Comparison of ENCODE assay signal across 8 cellular contexts in the genomic region with DNA sequence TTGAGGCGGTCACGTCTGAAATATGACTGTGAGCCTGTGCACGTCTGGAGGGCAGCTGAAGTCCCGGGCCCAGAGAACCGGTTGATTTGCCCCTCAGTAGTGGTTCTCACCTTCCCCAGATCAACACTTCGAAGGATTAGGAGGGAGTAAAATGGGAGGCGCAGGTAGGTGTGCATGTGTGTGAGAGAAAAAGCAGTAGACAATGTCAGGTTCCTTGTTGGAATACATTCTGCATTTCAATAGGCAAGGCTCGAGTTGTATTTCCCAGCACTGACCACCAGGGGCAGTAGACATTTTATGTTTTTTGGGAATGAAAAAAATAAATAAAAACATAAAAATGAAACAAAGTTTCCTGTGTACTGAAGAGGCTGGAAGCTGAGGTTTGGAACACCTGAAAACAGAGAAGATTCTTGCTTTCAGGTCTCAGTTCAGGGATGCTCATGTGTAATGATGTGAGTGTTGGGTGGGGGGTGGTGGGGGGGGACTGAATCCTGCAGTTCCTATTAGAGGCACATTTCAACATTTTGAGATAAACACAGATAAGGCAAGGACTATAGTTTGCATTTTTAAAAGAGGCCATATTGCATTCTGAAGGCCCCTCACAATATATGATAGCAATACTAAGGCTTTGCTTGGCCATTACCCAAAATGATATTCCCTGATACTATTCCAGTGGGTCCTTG.
A peak's percentile ranks its signal among the peaks of the same experiment; 100 is the strongest.
DNase-seq lines count a peak whose midpoint lies in the region; ATAC-seq and TF ChIP-seq lines count a peak whose summit lies in the region.

No MANE protein-coding gene starts in this region.

- H3K9ac ChIP-seq in mesendoderm (ENCODE audit: low read length), result no peak overlapping the region

- no peak overlapping the region for H3K4me3 Mint-ChIP-seq in natural killer cell
- no peak overlapping the region for H3K4me3 Mint-ChIP-seq in natural killer cell treated with Interleukin-12 subunit alpha and Interleukin-12 subunit beta and Interleukin-15 and Interleukin-18, amount 100 ng/mL, for 72 hours

- no peak overlapping the region for H2BK5ac ChIP-seq in mesendoderm (ENCODE audit: low read length)

- H3K4me1 Mint-ChIP-seq in natural killer cell, result no peaks in the 10 kb centered on the region
- peaks cover 0 to 3% of the 10 kb centered on the region in 2 donors for H3K4me1 Mint-ChIP-seq in natural killer cell treated with Interleukin-12 subunit alpha and Interleukin-12 subunit beta and Interleukin-15 and Interleukin-18, amount 100 ng/mL, for 72 hours (ENCODE audit: low read depth in 2 of 2)

- ATAC-seq in natural killer cell (no peak), GM18873 (IDR thresholded peaks at IDR 0.05; ENCODE audit: low FRiP score, unreplicated experiment) (no peak)
- no peak for ATAC-seq in natural killer cell treated with Interleukin-12 subunit alpha and Interleukin-12 subunit beta and Interleukin-15 and Interleukin-18, amount 100 ng/mL, for 72 hours

- H2BK15ac ChIP-seq in mesendoderm (replicated peaks; ENCODE audit: low read depth), result no peak overlapping the region

- peak; percentile 58 for TF ChIP-seq CTCF in natural killer cell (IDR thresholded peaks at IDR 0.05)

- no peak overlapping the region for H3K18ac ChIP-seq in mesendoderm (ENCODE audit: low read length)

- H3K79me2 ChIP-seq in mesendoderm (ENCODE audit: control insufficient read depth, insufficient read depth, low read length), result no peaks in the 10 kb centered on the region

- no peak overlapping the region for H3K4me2 ChIP-seq in mesendoderm (ENCODE audit: low read length)

- peaks cover 7 to 16% of the 10 kb centered on the region in 2 donors for H3K27me3 Mint-ChIP-seq in natural killer cell (ENCODE audit: low read depth in 2 of 2)
- peaks cover 8 to 9% of the 10 kb centered on the region in 2 donors for H3K27me3 Mint-ChIP-seq in natural killer cell treated with Interleukin-12 subunit alpha and Interleukin-12 subunit beta and Interleukin-15 and Interleukin-18, amount 100 ng/mL, for 72 hours

- no peaks in the 10 kb centered on the region for H3K79me1 ChIP-seq in mesendoderm (ENCODE audit: low read length)

- no peaks in the 10 kb centered on the region for H3K9me3 Mint-ChIP-seq in natural killer cell
- H3K9me3 Mint-ChIP-seq in natural killer cell treated with Interleukin-12 subunit alpha and Interleukin-12 subunit beta and Interleukin-15 and Interleukin-18, amount 100 ng/mL, for 72 hours, result no peaks in the 10 kb centered on the region

- no peaks in the 10 kb centered on the region for H3K9me3 ChIP-seq in effector memory CD4-positive, alpha-beta T cell (ENCODE audit: control insufficient read depth, low read length)

- H3K36me3 ChIP-seq in mesendoderm (ENCODE audit: control insufficient read depth, insufficient read depth, low read length), result no peaks in the 10 kb centered on the region
- H3K36me3 ChIP-seq in effector memory CD4-positive, alpha-beta T cell (ENCODE audit: control insufficient read depth, insufficient read depth, low read length), result no peaks in the 10 kb centered on the region

- no peak overlapping the region for H4K8ac ChIP-seq in mesendoderm (ENCODE audit: low read depth, low read length)

- no peaks in the 10 kb centered on the region for H3K27me3 ChIP-seq in mesendoderm (ENCODE audit: insufficient read depth, low read length, poor library complexity)
- H3K27me3 ChIP-seq in effector memory CD4-positive, alpha-beta T cell (replicated peaks; ENCODE audit: control insufficient read depth, insufficient read depth, low read length, poor library complexity, severe bottlenecking), result no peaks in the 10 kb centered on the region

- H2BK120ac ChIP-seq in mesendoderm (ENCODE audit: low read depth, low read length), result no peak overlapping the region

- DNase-seq in natural killer cell (no peak), NCI-H1092 (lab: John Stamatoyannopoulos, UW) (peak; percentile 24), T47D (ENCODE audit: low read depth in 1 of 2, low spot score in 1 of 2) (peak; percentile 40 to 54), mesendoderm (peak; percentile 31), DMS79 treated with DMSO at 0.1 percent for 48 hours (lab: John Stamatoyannopoulos, UW) (no peak)
- DNase-seq in natural killer cell treated with Interleukin-12 subunit alpha and Interleukin-12 subunit beta and Interleukin-15 and Interleukin-18, amount 100 ng/mL, for 72 hours (ENCODE audit: low spot score), result no peak
- DNase-seq in effector memory CD4-positive, alpha-beta T cell, result no peak

- in situ Hi-C loops in T47D (cut with HindIII; ENCODE audit: low pct_unique_long_range_greater_than_20kb, low sequenced_read_pairs), result no loop called here

- H3K36me3 Mint-ChIP-seq in natural killer cell, result no peaks in the 10 kb centered on the region
- no peaks in the 10 kb centered on the region for H3K36me3 Mint-ChIP-seq in natural killer cell treated with Interleukin-12 subunit alpha and Interleukin-12 subunit beta and Interleukin-15 and Interleukin-18, amount 100 ng/mL, for 72 hours

- no peak overlapping the region for H3K56ac ChIP-seq in mesendoderm (ENCODE audit: low read length)

- no peak overlapping the region for H3K4ac ChIP-seq in mesendoderm (ENCODE audit: low read depth, low read length)

- H4K5ac ChIP-seq in mesendoderm (ENCODE audit: low read length), result no peak overlapping the region

- no peak overlapping the region for H3K4me3 ChIP-seq in mesendoderm (ENCODE audit: low read length)
- no peak overlapping the region for H3K4me3 ChIP-seq in effector memory CD4-positive, alpha-beta T cell (ENCODE audit: insufficient read depth, low read depth, low read length, poor library complexity, severe bottlenecking)

- intact Hi-C loops in natural killer cell (cut with micrococcal nuclease), result no loop called here

- H2AK5ac ChIP-seq in mesendoderm (ENCODE audit: low read length), result no peak overlapping the region

- no CpG with 5 or more reads among the region's 8 CpGs for WGBS in mesendoderm (ENCODE audit: extremely low coverage, insufficient coverage, low lambda C conversion rate)

- H3K27ac ChIP-seq in mesendoderm (ENCODE audit: low read depth, low read length), result no peak overlapping the region
- no peak overlapping the region for H3K27ac ChIP-seq in effector memory CD4-positive, alpha-beta T cell (ENCODE audit: insufficient read depth, low read length, poor library complexity, severe bottlenecking)

- H3K27ac Mint-ChIP-seq in natural killer cell, result no peak overlapping the region
- no peak overlapping the region for H3K27ac Mint-ChIP-seq in natural killer cell treated with Interleukin-12 subunit alpha and Interleukin-12 subunit beta and Interleukin-15 and Interleukin-18, amount 100 ng/mL, for 72 hours

- H3K4me1 ChIP-seq in mesendoderm (ENCODE audit: control insufficient read depth, low read depth, low read length), result peaks cover 2% of the 10 kb centered on the region
- H3K4me1 ChIP-seq in effector memory CD4-positive, alpha-beta T cell (ENCODE audit: control insufficient read depth, insufficient read depth, low read length, poor library complexity, severe bottlenecking), result no peaks in the 10 kb centered on the region

- H3K23ac ChIP-seq in mesendoderm (ENCODE audit: low read length), result no peak overlapping the region

Comparison
In these comparisons a context has a peak if more than half of its experiments do, and no peak if none do; other contexts are left out.
1. DNase-seq: peak in NCI-H1092 (single experiment), T47D (2 of 2) and mesendoderm (single experiment); none in natural killer cell (single experiment), natural killer cell treated with Interleukin-12 subunit alpha and Interleukin-12 subunit beta and Interleukin-15 and Interleukin-18, amount 100 ng/mL, for 72 hours (single experiment), effector memory CD4-positive, alpha-beta T cell (0 of 3) and DMS79 treated with DMSO at 0.1 percent for 48 hours (single experiment).